15 cellular contexts compared by ENCODE assay signal in genomic region chr13:28442872-28443271, GRCh38. TPM values are rescaled to one million over a fixed set of nuclear protein-coding genes. Genes with fewer than 3 reads are reported as not detected.
DNase-seq lines count a peak whose midpoint lies in the region; ATAC-seq and TF ChIP-seq lines count a peak whose summit lies in the region.
"Had no signal": no experiment of that assay in that cellular context is flagged by ENCODE, and none has a peak within 500 bp of the region (broad histone marks: within the 10 kb centered on the region; RNA-seq: fewer than 3 reads in every experiment).

No MANE protein-coding gene starts in this region.

- no peaks in the 10 kb centered on the region for H4K20me1 ChIP-seq in BLaER1

- H3K36me3 Mint-ChIP-seq in endothelial cell (ENCODE audit: low read depth, unreplicated experiment) = peaks cover 65% of the 10 kb centered on the region
- H3K36me3 Mint-ChIP-seq: CD4-positive, CD25-positive, alpha-beta regulatory T cell had no signal

- TF ChIP-seq CTCF in endothelial cell (IDR thresholded peaks at IDR 0.05; ENCODE audit: unreplicated experiment) = no peak

- peaks cover 10% of the 10 kb centered on the region for H3K27me3 Mint-ChIP-seq in endothelial cell (ENCODE audit: unreplicated experiment)

- WGBS in HUES64 = 93% methylated on average over 3 of the region's 3 CpGs

- no peak for ATAC-seq in HG03439 (IDR thresholded peaks at IDR 0.05; ENCODE audit: unreplicated experiment)
- ATAC-seq: A549 had no signal

- DNase-seq in endothelial cell (ENCODE audit: low spot score) = no peak
- peak; percentile 16 for DNase-seq in left kidney (ENCODE audit: low read depth, low spot score)
- DNase-seq in ecto neural progenitor cell (ENCODE audit: low spot score) = no peak
- no peak for DNase-seq in KG1 (lab: John Stamatoyannopoulos, UW)
- DNase-seq: CD4-positive, CD25-positive, alpha-beta regulatory T cell; MV-4-11; NCI-H1436; NCI-H2081; NCI-H510A treated with DMSO at 0.1 percent for 48 hours; Peyer's patch; SHP77 treated with DMSO at 0.1 percent for 48 hours had no signal

- peak overlapping the region; percentile 72 for H3K27ac Mint-ChIP-seq in endothelial cell (ENCODE audit: unreplicated experiment)
- H3K27ac Mint-ChIP-seq: CD4-positive, CD25-positive, alpha-beta regulatory T cell had no signal

- H3K4me1 Mint-ChIP-seq in endothelial cell (ENCODE audit: unreplicated experiment) = peaks cover 56% of the 10 kb centered on the region
- H3K4me1 Mint-ChIP-seq: CD4-positive, CD25-positive, alpha-beta regulatory T cell had no signal

- peaks cover 43% of the 10 kb centered on the region for H3K9me3 ChIP-seq in BLaER1
- H3K9me3 ChIP-seq in HUES64 (ENCODE audit: insufficient read depth, low read depth, low read length) = peaks cover 18% of the 10 kb centered on the region
- H3K9me3 ChIP-seq: A549, Peyer's patch had no signal

- H3K4me3 ChIP-seq in BLaER1 = no peak overlapping the region
- H3K4me3 ChIP-seq in HUES64 (ENCODE audit: low read length) = no peak overlapping the region
- H3K4me3 ChIP-seq: A549, Peyer's patch had no signal

- H3K4me1 ChIP-seq in BLaER1 (peaks cover 56% of the 10 kb centered on the region), HUES64 (ENCODE audit: insufficient read depth, low read length) (peaks cover 33% of the 10 kb centered on the region)
- H3K4me1 ChIP-seq: A549, Peyer's patch had no signal

- no peaks in the 10 kb centered on the region for H3K9me3 Mint-ChIP-seq in endothelial cell (ENCODE audit: unreplicated experiment)

- H3K36me3 ChIP-seq in BLaER1 (peaks cover 62% of the 10 kb centered on the region), HUES64 (ENCODE audit: insufficient read depth, low read length) (peaks cover 21% of the 10 kb centered on the region)
- H3K36me3 ChIP-seq: Peyer's patch had no signal

- no peaks in the 10 kb centered on the region for H3K27me3 ChIP-seq in BLaER1
- H3K27me3 ChIP-seq in HUES64 (ENCODE audit: insufficient read depth, low read length) = no peaks in the 10 kb centered on the region
- H3K27me3 ChIP-seq: Peyer's patch had no signal

- H3K27ac ChIP-seq in BLaER1 (peak overlapping the region; percentile 58; the same call in 1 of the 2 replicates), HUES64 (ENCODE audit: low read depth, low read length) (peak overlapping the region; percentile 45; the same call in 1 of the 2 replicates)
- H3K27ac ChIP-seq: A549, Peyer's patch had no signal

- peak overlapping the region; percentile 79 for H3K4me3 Mint-ChIP-seq in endothelial cell (ENCODE audit: unreplicated experiment)
- H3K4me3 Mint-ChIP-seq: CD4-positive, CD25-positive, alpha-beta regulatory T cell had no signal

- peak overlapping the region; percentile 67 for H3K4me2 ChIP-seq in BLaER1
- H3K4me2 ChIP-seq: A549 had no signal

- peak overlapping the region; percentile 16; the same call in 1 of the 2 replicates for H3K9ac ChIP-seq in BLaER1
- no peak overlapping the region for H3K9ac ChIP-seq in HUES64 (ENCODE audit: low read depth, low read length)

RNA-seq across cellular contexts. Expression of gene FLT1, which starts 52.1 kb away (rescaled TPM):
- 40.7 TPM for polyA plus RNA-seq in HUES64 (2013, experiment 1 of 2)
- polyA plus RNA-seq in HUES64 (2013, experiment 2 of 2) = 34.1 TPM
- total RNA-seq in endothelial cell (ENCODE audit: unreplicated experiment) = 759 TPM
- polyA plus RNA-seq: A549 had no signal
